ENCODE assay signal across 8 cellular contexts in the genomic region with DNA sequence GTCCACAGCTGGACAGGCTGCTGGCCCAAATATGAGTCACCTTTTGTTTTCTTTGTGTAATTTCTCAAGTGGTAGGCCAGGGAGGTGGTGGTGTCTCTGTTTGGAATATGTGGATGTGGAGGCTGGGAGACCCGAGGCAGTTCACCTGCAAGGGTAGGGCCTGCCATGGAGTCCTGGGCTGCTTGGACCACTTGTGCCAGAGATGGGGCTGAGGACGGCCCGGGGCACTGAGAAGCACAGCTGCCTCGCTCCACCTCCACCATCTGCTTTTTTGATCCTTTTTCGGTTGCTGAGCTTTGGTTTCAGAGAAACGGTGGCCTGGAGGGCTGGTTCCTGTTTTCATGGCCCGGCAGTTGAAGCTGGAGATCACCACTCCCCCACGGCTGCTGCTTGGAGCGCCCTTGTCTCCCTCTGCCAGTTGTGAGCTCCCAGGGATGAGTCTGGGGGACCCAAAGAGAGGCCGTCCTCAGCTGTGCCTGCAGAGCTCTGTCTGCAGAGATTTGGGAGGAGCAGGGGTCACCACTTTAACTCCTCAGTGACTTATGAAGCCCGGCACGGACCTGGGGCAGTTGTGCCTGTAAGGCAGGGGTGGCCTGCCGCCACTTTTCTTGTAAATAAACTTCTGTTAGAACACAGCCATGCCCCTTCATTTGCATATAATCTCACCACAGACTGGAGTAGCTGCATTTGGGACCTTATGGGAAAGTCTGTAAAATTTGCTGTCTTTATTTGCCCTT. TPM values are rescaled to one million over a fixed set of nuclear protein-coding genes. Genes with fewer than 3 reads are reported as not detected.
DNase-seq lines count a peak whose midpoint lies in the region; ATAC-seq, FAIRE-seq and TF ChIP-seq lines count a peak whose summit lies in the region.

No MANE protein-coding gene starts in this region.

- peaks cover 17% of the 10 kb centered on the region for H3K36me3 ChIP-seq in CD4-positive, alpha-beta memory T cell (ENCODE audit: insufficient read depth, low read length)
- H3K36me3 ChIP-seq in upper lobe of right lung, result peaks cover 28% of the 10 kb centered on the region

- H3K9me3 ChIP-seq in CD4-positive, alpha-beta memory T cell (ENCODE audit: control insufficient read depth in 1 of 2, low read length in 2 of 2), result no peaks in the 10 kb centered on the region
- no peaks in the 10 kb centered on the region for H3K9me3 ChIP-seq in upper lobe of right lung

- H3K4me1 ChIP-seq in CD4-positive, alpha-beta memory T cell (ENCODE audit: insufficient read depth, low read length), result peaks cover 48% of the 10 kb centered on the region
- peaks cover 59% of the 10 kb centered on the region for H3K4me1 ChIP-seq in upper lobe of right lung

- TF ChIP-seq POLR2A in GM19193 (IDR thresholded peaks at IDR 0.05; ENCODE audit: extremely low read depth, insufficient read depth, insufficient read length), result peak; percentile 58

- no peak for TF ChIP-seq CTCF in glutamatergic neuron (IDR thresholded peaks at IDR 0.05; ENCODE audit: partially characterized antibody, unreplicated experiment)
- TF ChIP-seq CTCF in upper lobe of right lung (IDR thresholded peaks at IDR 0.05), result no peak

- intact Hi-C loops in CD4-positive, alpha-beta memory T cell (cut with micrococcal nuclease), result no loop called here
- intact Hi-C loops in upper lobe of right lung (cut with DNase I), result no loop called here

- H3K27ac Mint-ChIP-seq in CD4-positive, alpha-beta memory T cell, result peak overlapping the region; percentile 31 to 87 (median 82)
- H3K27ac Mint-ChIP-seq in glutamatergic neuron (ENCODE audit: unreplicated experiment), result peak overlapping the region; percentile 52

- H3K4me1 Mint-ChIP-seq in CD4-positive, alpha-beta memory T cell, result peaks cover 26 to 65% (median 47%) of the 10 kb centered on the region in 4 donors
- peaks cover 25% of the 10 kb centered on the region for H3K4me1 Mint-ChIP-seq in glutamatergic neuron (ENCODE audit: low read depth, unreplicated experiment)

- H3K4me3 ChIP-seq in CD4-positive, alpha-beta memory T cell (ENCODE audit: low read length in 2 of 2), result no peak overlapping the region
- no peak overlapping the region for H3K4me3 ChIP-seq in upper lobe of right lung

- H3K36me3 Mint-ChIP-seq in CD4-positive, alpha-beta memory T cell, result peaks cover 15 to 46% of the 10 kb centered on the region in 2 donors
- H3K36me3 Mint-ChIP-seq in glutamatergic neuron (ENCODE audit: unreplicated experiment), result no peaks in the 10 kb centered on the region

- no peak for FAIRE-seq in RCC 7860 (lab: Jason Lieb, UNC)

- H3K27me3 ChIP-seq in CD4-positive, alpha-beta memory T cell (ENCODE audit: insufficient read depth, low read length), result no peaks in the 10 kb centered on the region
- no peaks in the 10 kb centered on the region for H3K27me3 ChIP-seq in upper lobe of right lung

- ATAC-seq in HG03139 (IDR thresholded peaks at IDR 0.05; ENCODE audit: unreplicated experiment), result peak; percentile 37
- no peak for ATAC-seq in upper lobe of right lung

- DNase-seq in CD4-positive, alpha-beta memory T cell, result no peak
- DNase-seq in SKM-1 treated with dmso at 0.1 percent for 144 hours (lab: John Stamatoyannopoulos, UW; ENCODE audit: unreplicated experiment) (peak; percentile 62), glutamatergic neuron (no peak), upper lobe of right lung (no peak), RCC 7860 (ENCODE audit: low spot score) (no peak), COLO668 (lab: John Stamatoyannopoulos, UW; ENCODE audit: unreplicated experiment) (no peak)

- peak overlapping the region in 1 of 8 donors; percentile 15 for H3K4me3 Mint-ChIP-seq in CD4-positive, alpha-beta memory T cell
- H3K4me3 Mint-ChIP-seq in glutamatergic neuron (ENCODE audit: unreplicated experiment), result no peak overlapping the region

- no peaks in the 10 kb centered on the region for H3K27me3 Mint-ChIP-seq in CD4-positive, alpha-beta memory T cell
- H3K27me3 Mint-ChIP-seq in glutamatergic neuron (ENCODE audit: unreplicated experiment), result peaks cover 7% of the 10 kb centered on the region

- H3K9me3 Mint-ChIP-seq in CD4-positive, alpha-beta memory T cell, result no peaks in the 10 kb centered on the region
- peaks cover 7% of the 10 kb centered on the region for H3K9me3 Mint-ChIP-seq in glutamatergic neuron (ENCODE audit: unreplicated experiment)

- no peak overlapping the region for H3K27ac ChIP-seq in CD4-positive, alpha-beta memory T cell (ENCODE audit: low read depth, low read length)
- peak overlapping the region; percentile 60 for H3K27ac ChIP-seq in upper lobe of right lung

- CTCF ChIA-PET in CD4-positive, alpha-beta memory T cell (lab: Charles Lee; ENCODE audit: partially characterized antibody), result interaction anchor here (0.9 to 1.3 kb wide), 2 partner anchors 59 to 67 kb away, joined by 4 read pairs; no protein-coding TSS in a partner anchor

- POLR2A ChIA-PET in CD4-positive, alpha-beta memory T cell (lab: Charles Lee; ENCODE audit: partially characterized antibody), result interaction anchor here (0.8 to 2.0 kb wide), 2 partner anchors 39 to 289 kb away, joined by 3 to 8 read pairs; no protein-coding TSS in a partner anchor

RNA-seq across cellular contexts. Expression of a gene that starts 42.2 kb away (rescaled TPM):
- total RNA-seq in CD4-positive, alpha-beta memory T cell, result 10 to 100 TPM; 44.5 to 44.8 TPM
- polyA plus RNA-seq in CD4-positive, alpha-beta memory T cell, result 10 to 100 TPM in 1 of 2 donors, 1 to 10 TPM in 1; 8.6 to 24.9 TPM
- total RNA-seq in glutamatergic neuron (ENCODE audit: unreplicated experiment) (4.2 TPM), upper lobe of right lung (45.5 TPM)
